Comparison of ENCODE assay signal across 22 cellular contexts in genomic region chr1:66998972-66999371, GRCh38. TPM values are rescaled to one million over a fixed set of nuclear protein-coding genes. Genes with fewer than 3 reads are reported as not detected.
DNase-seq lines count a peak whose midpoint lies in the region; ATAC-seq and TF ChIP-seq lines count a peak whose summit lies in the region.
"Had no signal": no experiment of that assay in that cellular context is flagged by ENCODE, and none has a peak within 500 bp of the region (broad histone marks: within the 10 kb centered on the region; RNA-seq: fewer than 3 reads in every experiment).

No MANE protein-coding gene starts in this region.

- H3K23me2 ChIP-seq in H9 (ENCODE audit: insufficient read length, low read depth, low read length, poor library complexity, severe bottlenecking), result no peaks in the 10 kb centered on the region

- no peak overlapping the region for H3K4me3 Mint-ChIP-seq in activated CD4-positive, alpha-beta T cell treated with anti-CD3 and anti-CD28 coated beads, Interleukin-2, amount 10 ng/mL, durations not matched to agents 24 days and 14 days
- H3K4me3 Mint-ChIP-seq in T-cell (no peak overlapping the region), H9 (no peak overlapping the region)

- H3T11ph ChIP-seq in H9 (ENCODE audit: low read length), result no peak overlapping the region

- no peak overlapping the region for H4K91ac ChIP-seq in H9 (ENCODE audit: insufficient read length, low read depth, low read length)

- peaks cover 11% of the 10 kb centered on the region for H3K4me1 Mint-ChIP-seq in activated CD4-positive, alpha-beta T cell treated with anti-CD3 and anti-CD28 coated beads, Interleukin-2, amount 10 ng/mL, durations not matched to agents 24 days and 14 days
- H3K4me1 Mint-ChIP-seq in T-cell (peaks cover 25 to 32% (median 31%) of the 10 kb centered on the region in 3 donors), H9 (peaks cover 0 to 2% of the 10 kb centered on the region in 2 experiments; a peak in 1 of 4 replicates)

- H3K27ac Mint-ChIP-seq in activated CD4-positive, alpha-beta T cell treated with anti-CD3 and anti-CD28 coated beads, Interleukin-2, amount 10 ng/mL, durations not matched to agents 24 days and 14 days, result no peak overlapping the region
- H3K27ac Mint-ChIP-seq in T-cell (peak overlapping the region; percentile 19 to 66), H9 (no peak overlapping the region)

- no peak overlapping the region for H3K14ac ChIP-seq in H9 (ENCODE audit: insufficient read depth, low read length)

- H2BK5ac ChIP-seq in H9 (ENCODE audit: insufficient read length, low read length), result no peak overlapping the region

- no peak overlapping the region for H2AFZ ChIP-seq in H9 (ENCODE audit: low read length)

- H3K56ac ChIP-seq in H9 (ENCODE audit: insufficient read length, low read depth, low read length), result no peak overlapping the region

- no peak overlapping the region for H2BK15ac ChIP-seq in H9 (ENCODE audit: low read depth, low read length)

- no peaks in the 10 kb centered on the region for H3K9me3 ChIP-seq in upper lobe of left lung
- H3K9me3 ChIP-seq in H9 (ENCODE audit: control insufficient read depth, low read depth, low read length), result no peaks in the 10 kb centered on the region
- H3K9me3 ChIP-seq: gastrocnemius medialis, psoas muscle had no signal

- H3K9me3 Mint-ChIP-seq in activated CD4-positive, alpha-beta T cell treated with anti-CD3 and anti-CD28 coated beads, Interleukin-2, amount 10 ng/mL, durations not matched to agents 24 days and 14 days, result no peaks in the 10 kb centered on the region
- H3K9me3 Mint-ChIP-seq in T-cell (no peaks in the 10 kb centered on the region), H9 (no peaks in the 10 kb centered on the region)

- H3K79me1 ChIP-seq in H9 (ENCODE audit: insufficient read depth, low read depth, low read length, poor library complexity, severe bottlenecking), result no peaks in the 10 kb centered on the region

- H3K4me3 ChIP-seq in epithelial cell of esophagus (ENCODE audit: low read length) (no peak overlapping the region), upper lobe of left lung (no peak overlapping the region)
- H3K4me3 ChIP-seq: gastrocnemius medialis, GM12878, psoas muscle had no signal

- H3K9ac ChIP-seq in H9 (ENCODE audit: extremely low read depth, insufficient read length, low read length), result no peak overlapping the region

- no peak overlapping the region for H2BK12ac ChIP-seq in H9 (ENCODE audit: insufficient read length, low read depth, low read length)

- no peak overlapping the region for H3K4me2 ChIP-seq in H9 (ENCODE audit: insufficient read depth, insufficient read length, low read length)

- H3K27me3 Mint-ChIP-seq in activated CD4-positive, alpha-beta T cell treated with anti-CD3 and anti-CD28 coated beads, Interleukin-2, amount 10 ng/mL, durations not matched to agents 24 days and 14 days, result no peaks in the 10 kb centered on the region
- H3K27me3 Mint-ChIP-seq in T-cell (no peaks in the 10 kb centered on the region), H9 (ENCODE audit: low read depth) (peaks cover 2% of the 10 kb centered on the region; the same call in 1 of the 2 replicates)

- H3K79me2 ChIP-seq in H9 (ENCODE audit: insufficient read depth, low read length), result no peaks in the 10 kb centered on the region

- H4K8ac ChIP-seq in H9 (replicated peaks; ENCODE audit: insufficient read length, low read depth, low read length), result no peak overlapping the region

- H3K27ac ChIP-seq in upper lobe of left lung (no peak overlapping the region), H9 (ENCODE audit: insufficient read length, low read depth, low read length) (no peak overlapping the region)
- H3K27ac ChIP-seq: epithelial cell of prostate, psoas muscle had no signal

- H3K27me3 ChIP-seq in upper lobe of left lung (no peaks in the 10 kb centered on the region), H9 (ENCODE audit: insufficient read depth, low read length) (no peaks in the 10 kb centered on the region)
- H3K27me3 ChIP-seq: gastrocnemius medialis had no signal

- no peak for TF ChIP-seq EP300 in upper lobe of left lung (IDR thresholded peaks at IDR 0.05)

- peak; percentile 44 for DNase-seq in activated CD4-positive, alpha-beta T cell treated with anti-CD3 and anti-CD28 coated beads, Interleukin-2, amount 10 ng/mL, durations not matched to agents 24 days and 14 days
- DNase-seq in activated CD4-positive, alpha-beta T cell treated with anti-CD3 and anti-CD28 coated beads for 1 hour, result no peak
- DNase-seq in GF-D8 (lab: John Stamatoyannopoulos, UW) (peak; percentile 51), T-cell (no peak), epithelial cell of esophagus (ENCODE audit: low read depth) (peak; percentile 16), NCI-H345 treated with DMSO at 0.1 percent for 48 hours (lab: John Stamatoyannopoulos, UW; ENCODE audit: unreplicated experiment) (no peak), upper lobe of left lung (no peak), H9 (no peak)
- DNase-seq: activated CD4-positive, alpha-beta T cell treated with anti-CD3 and anti-CD28 coated beads, Interleukin-2, amount 50 U/mL, for 4 hours; activated T-cell treated with anti-CD3 and anti-CD28 coated beads for 4 hours; C1 segment of cervical spinal cord; dermis blood vessel endothelial cell; gastrocnemius medialis; GOT3; NCI-H2029 treated with DMSO at 0.1 percent for 48 hours; NCI-H446 treated with DMSO at 0.1 percent for 48 hours; psoas muscle; RPMI8226; stimulated activated CD4-positive, alpha-beta T cell treated with anti-CD3 and anti-CD28 coated beads, Interleukin-2, amount 100 ng/mL, for 48 hours had no signal

- H3K36me3 ChIP-seq in upper lobe of left lung, result peaks cover 0 to 19% (median 5%) of the 10 kb centered on the region in 4 donors

- no peak overlapping the region for H2AK5ac ChIP-seq in H9 (ENCODE audit: insufficient read length, low read length)

- no peak for TF ChIP-seq CTCF in epithelial cell of esophagus (IDR thresholded peaks at IDR 0.05; ENCODE audit: insufficient read depth, low read depth, low read length, missing control alignments)
- TF ChIP-seq CTCF in upper lobe of left lung (IDR thresholded peaks at IDR 0.05), result no peak
- TF ChIP-seq CTCF in H9 (conservative IDR thresholded peaks at IDR 0.05), result no peak

- H4K20me1 ChIP-seq in H9 (ENCODE audit: control insufficient read depth, insufficient read depth, insufficient read length), result no peaks in the 10 kb centered on the region

- H3K36me3 Mint-ChIP-seq in activated CD4-positive, alpha-beta T cell treated with anti-CD3 and anti-CD28 coated beads, Interleukin-2, amount 10 ng/mL, durations not matched to agents 24 days and 14 days (ENCODE audit: low read depth), result peaks cover 31% of the 10 kb centered on the region
- H3K36me3 Mint-ChIP-seq in T-cell (peaks cover 31% of the 10 kb centered on the region), H9 (ENCODE audit: insufficient read depth in 1 of 3, low read depth in 3 of 3) (peaks cover 0 to 2% (median 0%) of the 10 kb centered on the region in 3 experiments; a peak in 1 of 7 replicates)

- intact Hi-C loops in activated CD4-positive, alpha-beta T cell treated with anti-CD3 and anti-CD28 coated beads, Interleukin-2, amount 10 ng/mL, durations not matched to agents 24 days and 14 days (cut with micrococcal nuclease), result loop anchor here (5.0 kb wide), 2 partner anchors 53 to 232 kb away; partner anchors contain the start of gene SLC35D1

- H3K18ac ChIP-seq in H9 (ENCODE audit: insufficient read length, low read depth, low read length), result no peak overlapping the region

- no peak overlapping the region for H2BK120ac ChIP-seq in H9 (ENCODE audit: low read depth, low read length, poor library complexity, severe bottlenecking)

- H3K23ac ChIP-seq in H9 (ENCODE audit: insufficient read length, low read depth, low read length), result no peak overlapping the region

- H3K4ac ChIP-seq in H9 (ENCODE audit: low read depth, low read length), result no peak overlapping the region

- CTCF ChIA-PET in T-cell (lab: Charles Lee), result interaction anchor here in 1 of 2 donors (0.8 kb wide), 1 partner anchor 172 kb away, joined by 4 read pairs; no protein-coding TSS in a partner anchor

- peaks cover 0 to 9% (median 4%) of the 10 kb centered on the region in 4 donors for H3K4me1 ChIP-seq in upper lobe of left lung
- no peaks in the 10 kb centered on the region for H3K4me1 ChIP-seq in H9 (ENCODE audit: insufficient read depth, low read length)

- ATAC-seq in T-cell (replicated peaks in 1 of 4), result no peak
- ATAC-seq in upper lobe of left lung (ENCODE audit: low FRiP score in 2 of 2), result no peak
- ATAC-seq: gastrocnemius medialis, GM12878, psoas muscle, SK-N-SH treated with all-trans-retinoic acid at 6 μM for 48 hours had no signal

- no peak for TF ChIP-seq POLR2A in upper lobe of left lung (IDR thresholded peaks at IDR 0.05)

- no peak overlapping the region for H4K5ac ChIP-seq in H9 (ENCODE audit: insufficient read length, low read depth, low read length)

- no peak overlapping the region for H2BK20ac ChIP-seq in H9 (ENCODE audit: low read depth, low read length, poor library complexity, severe bottlenecking)

- POLR2A ChIA-PET in T-cell (lab: Charles Lee), result interaction anchor here in 1 of 2 donors (0.6 kb wide), 1 partner anchor 502 kb away, joined by 3 read pairs; no protein-coding TSS in a partner anchor

RNA-seq across cellular contexts. Expression of gene SLC35D1, which starts 55.0 kb away (rescaled TPM):
- total RNA-seq in activated CD4-positive, alpha-beta T cell treated with anti-CD3 and anti-CD28 coated beads, Interleukin-2, amount 10 ng/mL, durations not matched to agents 24 days and 14 days, result 15.9 and 16.1 TPM in 2 replicates
- total RNA-seq in T-cell (10 to 100 TPM; 11.7 to 16.0 (median 15.2) TPM), upper lobe of left lung (1 to 10 TPM; 1.4 to 8.6 (median 5.4) TPM), H9 (2021) (3.8 and 4.2 TPM in 2 replicates)

Comparison
In these comparisons a context has a peak if more than half of its experiments do, and no peak if none do; other contexts are left out.
1. DNase-seq: peak in activated CD4-positive, alpha-beta T cell treated with anti-CD3 and anti-CD28 coated beads, Interleukin-2, amount 10 ng/mL, durations not matched to agents 24 days and 14 days (single experiment), GF-D8 (single experiment) and epithelial cell of esophagus (single experiment); none in activated CD4-positive, alpha-beta T cell treated with anti-CD3 and anti-CD28 coated beads for 1 hour (single experiment), T-cell (0 of 34), NCI-H345 treated with DMSO at 0.1 percent for 48 hours (single experiment), upper lobe of left lung (0 of 2) and H9 (single experiment).
2. H3K27ac Mint-ChIP-seq: peak in T-cell (2 of 2); none in activated CD4-positive, alpha-beta T cell treated with anti-CD3 and anti-CD28 coated beads, Interleukin-2, amount 10 ng/mL, durations not matched to agents 24 days and 14 days (single experiment) and H9 (0 of 3).